In the genomic region with DNA sequence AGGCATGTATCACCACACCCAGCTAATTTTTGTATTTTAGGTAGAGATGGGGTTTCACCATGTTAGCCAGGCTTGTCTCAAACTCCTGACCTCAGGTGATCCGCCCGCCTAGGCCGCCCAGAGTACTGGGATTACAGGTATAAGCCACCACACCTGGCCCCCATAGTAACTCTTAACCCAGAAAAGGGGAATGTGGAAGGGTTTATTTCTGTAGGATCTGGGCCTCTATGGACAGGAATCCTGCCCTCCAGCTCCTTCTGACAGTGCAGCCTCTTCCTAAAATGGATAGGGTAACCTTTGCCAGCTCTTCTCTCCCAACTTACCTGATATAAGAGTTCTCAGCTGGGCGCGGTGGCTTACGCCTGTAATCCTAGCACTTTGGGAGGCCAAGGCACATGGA, we compare ENCODE assay signal across 1 cellular context. TPM values are rescaled to one million over a fixed set of nuclear protein-coding genes. Genes with fewer than 3 reads are reported as not detected.
"Had no signal": no experiment of that assay in that cellular context is flagged by ENCODE, and none has a peak within 500 bp of the region (broad histone marks: within the 10 kb centered on the region; RNA-seq: fewer than 3 reads in every experiment).

No MANE protein-coding gene starts in this region.

RNA-seq across cellular contexts. Expression of a gene that starts 35.0 kb away (rescaled TPM):
- total RNA-seq: natural killer cell treated with Interleukin-12 subunit alpha and Interleukin-12 subunit beta and Interleukin-15 and Interleukin-18, amount 100 ng/mL, for 72 hours had no signal
